Comparison of ENCODE assay signal across 21 cellular contexts in genomic region chr12:81294325-81295190, GRCh38.
DNase-seq lines count a peak whose midpoint lies in the region; ATAC-seq, FAIRE-seq and TF ChIP-seq lines count a peak whose summit lies in the region.
"Had no signal": no experiment of that assay in that cellular context is flagged by ENCODE, and none has a peak within 500 bp of the region (broad histone marks: within the 10 kb centered on the region; RNA-seq: fewer than 3 reads in every experiment).

No MANE protein-coding gene starts in this region.

- no peak overlapping the region for H3K9ac ChIP-seq in SU-DHL-6 (ENCODE audit: low read length)

- ATAC-seq in GM18511 (IDR thresholded peaks at IDR 0.05; ENCODE audit: unreplicated experiment), result peak; percentile 77
- ATAC-seq in HG02798 (IDR thresholded peaks at IDR 0.05; ENCODE audit: poor library complexity, unreplicated experiment), result peak; percentile 49
- ATAC-seq in esophagus mucosa, result no peak
- ATAC-seq in HG02884 (IDR thresholded peaks at IDR 0.05; ENCODE audit: unreplicated experiment), result no peak
- ATAC-seq: activated T-cell treated with anti-CD3 and anti-CD28 coated beads, Interleukin-2, amount 50 U/mL, for 72 hours; left colon had no signal

- FAIRE-seq in RCC 7860 (lab: Jason Lieb, UNC), result no peak
- FAIRE-seq: colon, GM18507, small intestine had no signal

- H3K27me3 ChIP-seq in SU-DHL-6 (ENCODE audit: low read length), result no peaks in the 10 kb centered on the region
- H3K27me3 ChIP-seq: ovary had no signal

- H3K4me2 ChIP-seq in SU-DHL-6 (ENCODE audit: low read depth, low read length, poor library complexity, severe bottlenecking), result peak overlapping the region; percentile 12

- H2AFZ ChIP-seq in SU-DHL-6 (ENCODE audit: low read depth, low read length, severe bottlenecking), result no peak overlapping the region

- no peaks in the 10 kb centered on the region for H3K79me2 ChIP-seq in SU-DHL-6 (ENCODE audit: insufficient read depth, low read length)

- H3K9me3 ChIP-seq in SU-DHL-6 (ENCODE audit: insufficient read depth, low read length), result no peaks in the 10 kb centered on the region
- H3K9me3 ChIP-seq: ovary had no signal

- no peak overlapping the region for H3K4me3 ChIP-seq in SU-DHL-6 (ENCODE audit: insufficient read depth, low read length, poor library complexity, severe bottlenecking)
- H3K4me3 ChIP-seq: ovary had no signal

- H4K20me1 ChIP-seq in SU-DHL-6 (ENCODE audit: low read depth, low read length), result no peaks in the 10 kb centered on the region

- no peaks in the 10 kb centered on the region for H3K36me3 ChIP-seq in SU-DHL-6 (ENCODE audit: low read length)
- H3K36me3 ChIP-seq: ovary had no signal

- H3K9me2 ChIP-seq in SU-DHL-6 (replicated peaks; ENCODE audit: insufficient read depth, low read length), result no peaks in the 10 kb centered on the region

- no peak overlapping the region for H3K27ac ChIP-seq in SU-DHL-6 (ENCODE audit: low read depth, low read length)
- H3K27ac ChIP-seq: ovary had no signal

- DNase-seq in iris pigment epithelial cell (ENCODE audit: low read depth) (peak; percentile 43), RCC 7860 (ENCODE audit: low spot score) (no peak)
- DNase-seq in activated CD8-positive, alpha-beta memory T cell treated with anti-CD3 and anti-CD28 coated beads, Interleukin-2, amount 50 U/mL, for 4 hours, result no peak
- DNase-seq: activated CD4-positive, alpha-beta T cell treated with anti-CD3 and anti-CD28 coated beads, Interleukin-2, amount 10 ng/mL, durations not matched to agents 7 days and 5 days; activated T-cell treated with anti-CD3 and anti-CD28 coated beads, Interleukin-2, amount 50 U/mL, for 72 hours; Calu3; GF-D8; left colon; NCI-H1930; NCI-H774; ovary; Right ventricle myocardium superior; small intestine; stimulated activated naive CD4-positive, alpha-beta T cell had no signal

- H3F3A ChIP-seq in SU-DHL-6 (ENCODE audit: insufficient read depth), result no peaks in the 10 kb centered on the region

- TF ChIP-seq CTCF in SU-DHL-6 (IDR thresholded peaks at IDR 0.05; ENCODE audit: insufficient read depth, low read length, poor library complexity, severe bottlenecking), result no peak

Comparison
In these comparisons a context has a peak if more than half of its experiments do, and no peak if none do; other contexts are left out.
1. ATAC-seq: peak in GM18511 (single experiment) and HG02798 (single experiment); none in esophagus mucosa (single experiment) and HG02884 (single experiment).